In genomic region chr2:78035804-78036203, GRCh38 we compare ENCODE assay signal across 19 cellular contexts.
A peak's percentile ranks its signal among the peaks of the same experiment; 100 is the strongest.
DNase-seq lines count a peak whose midpoint lies in the region; FAIRE-seq and TF ChIP-seq lines count a peak whose summit lies in the region.
"Had no signal": no experiment of that assay in that cellular context is flagged by ENCODE, and none has a peak within 500 bp of the region (broad histone marks: within the 10 kb centered on the region; RNA-seq: fewer than 3 reads in every experiment).

No MANE protein-coding gene starts in this region.

- peaks cover 8% of the 10 kb centered on the region for H3K9me3 ChIP-seq in HUES48 (ENCODE audit: control insufficient read depth, insufficient read depth, low read length)
- peaks cover 2 to 7% of the 10 kb centered on the region in 2 experiments; a peak in 3 of 4 replicates for H3K9me3 ChIP-seq in H1 (ENCODE audit: insufficient read depth in 2 of 2, low read depth in 1 of 2, low read length in 1 of 2)
- no peaks in the 10 kb centered on the region for H3K9me3 ChIP-seq in BE2C

- no peak overlapping the region for H3K27ac Mint-ChIP-seq in Calu3 (ENCODE audit: unreplicated experiment)

- no peak overlapping the region for H2BK12ac ChIP-seq in H1 (ENCODE audit: low read depth, low read length)

- no peaks in the 10 kb centered on the region for H3K36me3 ChIP-seq in HUES48 (ENCODE audit: control insufficient read depth, insufficient read depth, low read length)
- H3K36me3 ChIP-seq in H1 (ENCODE audit: control insufficient read depth in 2 of 4, insufficient read depth in 4 of 4, low read length in 3 of 4), result no peaks in the 10 kb centered on the region
- H3K36me3 ChIP-seq in BE2C, result no peaks in the 10 kb centered on the region

- no peak overlapping the region for H4K8ac ChIP-seq in H1 (ENCODE audit: extremely low read depth, insufficient read depth, low read length)

- no peak overlapping the region for H3K56ac ChIP-seq in H1 (replicated peaks; ENCODE audit: insufficient read length, low read depth, low read length)

- POLR2A ChIA-PET in H1 (lab: Charles Lee; ENCODE audit: partially characterized antibody), result interaction anchor here (0.5 kb wide), 1 partner anchor 99 kb away, joined by 4 read pairs; no protein-coding TSS in a partner anchor

- H3K23ac ChIP-seq in H1 (ENCODE audit: insufficient read length), result no peak overlapping the region

- no peak for TF ChIP-seq POLR2A in H1 (IDR thresholded peaks at IDR 0.05; ENCODE audit: control extremely low read depth in 1 of 2, low read depth in 2 of 2, low read length in 2 of 2)

- TF ChIP-seq RAD21 in H1 (IDR thresholded peaks at IDR 0.05 in 1 of 2, conservative IDR thresholded peaks at IDR 0.05 in 1 of 2; ENCODE audit: low read depth in 2 of 2, low read length in 2 of 2), result no peak; a peak in 1 of 4 replicates

- no peaks in the 10 kb centered on the region for H3K27me3 Mint-ChIP-seq in Calu3 (ENCODE audit: unreplicated experiment)

- H3K18ac ChIP-seq in H1 (ENCODE audit: extremely low read depth, low read length), result no peak overlapping the region

- H2BK15ac ChIP-seq in H1 (ENCODE audit: low read length), result no peak overlapping the region

- H3K4me1 ChIP-seq in HUES48 (ENCODE audit: control insufficient read depth, insufficient read depth, low read length) (peaks cover 19% of the 10 kb centered on the region), H1 (replicated peaks in 1 of 4; ENCODE audit: control insufficient read depth in 3 of 4, insufficient read depth in 4 of 4, low read length in 3 of 4) (peaks cover 0 to 4% (median 0%) of the 10 kb centered on the region in 4 experiments; a peak in 2 of 7 replicates), BE2C (no peaks in the 10 kb centered on the region)

- no peak overlapping the region for H3K4me3 ChIP-seq in HUES48 (ENCODE audit: low read depth, low read length)
- 0 out of 8 replicates have a peak overlapping the region, but pooled peaks of 2 of the 4 experiments have one; percentile 6 to 7 for H3K4me3 ChIP-seq in H1 (ENCODE audit: extremely low read depth in 1 of 4, insufficient read depth in 2 of 4, low read depth in 3 of 4, low read length in 4 of 4)
- H3K4me3 ChIP-seq in BE2C (ENCODE audit: low read depth, low read length), result no peak overlapping the region

- no peaks in the 10 kb centered on the region for H3K27me3 ChIP-seq in HUES48 (ENCODE audit: control insufficient read depth, insufficient read depth, low read length)
- H3K27me3 ChIP-seq in H1 (replicated peaks in 1 of 4; ENCODE audit: control insufficient read depth in 3 of 4, extremely low read depth in 1 of 4, insufficient read depth in 3 of 4, low read length in 3 of 4), result no peaks in the 10 kb centered on the region
- no peaks in the 10 kb centered on the region for H3K27me3 ChIP-seq in BE2C

- CTCF ChIA-PET in H1 (lab: Charles Lee; ENCODE audit: partially characterized antibody), result no interaction called here
- CTCF ChIA-PET in Calu3 (lab: Charles Lee), result no interaction called here

- no peak overlapping the region for H2BK20ac ChIP-seq in H1 (ENCODE audit: low read length)

- no peak for TF ChIP-seq CTCF in H1 (IDR thresholded peaks at IDR 0.05; ENCODE audit: control extremely low read depth in 1 of 3, insufficient read depth in 1 of 3, low read depth in 1 of 3, low read length in 3 of 3)
- TF ChIP-seq CTCF in BE2C (IDR thresholded peaks at IDR 0.05; ENCODE audit: low read depth, low read length), result no peak
- no peak for TF ChIP-seq CTCF in Calu3 (IDR thresholded peaks at IDR 0.05; ENCODE audit: unreplicated experiment)

- BruUV-seq in Calu3 (replicated peaks; lab: Mats Ljungman, UMichigan), result no TSS peak

- H3K4me3 Mint-ChIP-seq in Calu3 (ENCODE audit: low read depth, unreplicated experiment), result no peak overlapping the region

- no peaks in the 10 kb centered on the region for H3K4me1 Mint-ChIP-seq in Calu3 (ENCODE audit: low read depth, unreplicated experiment)

- no peak overlapping the region for H2AFZ ChIP-seq in H1 (ENCODE audit: low read length)

- no peaks in the 10 kb centered on the region for H3K79me1 ChIP-seq in H1 (ENCODE audit: low read depth, low read length)

- peak; percentile 57 for DNase-seq in ELF-1 (ENCODE audit: low read depth, low spot score)
- DNase-seq in H1 (ENCODE audit: low read depth in 1 of 2, low spot score in 2 of 2), result no peak
- DNase-seq in iPS-NIHi11 (ENCODE audit: low spot score), result peak; percentile 12
- DNase-seq in Ammon's horn (ENCODE audit: low spot score), result no peak
- no peak for DNase-seq in BE2C
- no peak for DNase-seq in Calu3
- DNase-seq: DND-41, KBM-7, NCI-H1930, NCI-H2171, NCI-H446 treated with DMSO at 0.1 percent for 48 hours, NCI-H69, OCI-M1, SHP77 treated with DMSO at 0.1 percent for 48 hours, T-helper 1 cell had no signal

- H3K27ac ChIP-seq in HUES48 (ENCODE audit: low read depth, low read length) (peak overlapping the region; percentile 92), H1 (ENCODE audit: low read depth, low read length) (no peak overlapping the region)
- H3K27ac ChIP-seq: C4-2B had no signal

- peaks cover 9% of the 10 kb centered on the region for H3K9me3 Mint-ChIP-seq in Calu3 (ENCODE audit: low read depth, unreplicated experiment)

- no peak overlapping the region for H4K5ac ChIP-seq in H1 (ENCODE audit: insufficient read length, low read depth, low read length)

- peak overlapping the region; percentile 63; the same call in 1 of the 2 replicates for H2BK5ac ChIP-seq in H1 (ENCODE audit: low read depth, low read length)

- no peak overlapping the region for H3K4ac ChIP-seq in H1 (replicated peaks; ENCODE audit: insufficient read length, low read depth, low read length)

- H2AK5ac ChIP-seq in H1 (ENCODE audit: low read depth, low read length), result no peak overlapping the region

- H3K36me3 Mint-ChIP-seq in Calu3 (ENCODE audit: insufficient read depth, unreplicated experiment), result no peaks in the 10 kb centered on the region

- 22% methylated on average over 2 of the region's 2 CpGs; no CpG with 5 or more reads in 1 of the 2 experiments for WGBS in H1 (ENCODE audit: extremely low coverage in 1 of 2, insufficient coverage in 1 of 2, insufficient read length in 1 of 2, insufficient replicate concordance in 2 of 2, low coverage in 1 of 2, low lambda C conversion rate in 2 of 2, missing lambda C conversion rate in 1 of 2), 2 experiments

- no peaks in the 10 kb centered on the region; the same call in 1 of the 2 replicates for H3K23me2 ChIP-seq in H1 (ENCODE audit: low read depth, low read length)

- peak overlapping the region; percentile 62 for H2BK120ac ChIP-seq in H1 (replicated peaks; ENCODE audit: low read depth, low read length)

- H3K9ac ChIP-seq in HUES48 (ENCODE audit: low read depth, low read length) (no peak overlapping the region), H1 (replicated peaks in 1 of 4; ENCODE audit: extremely low read depth in 1 of 4, low read depth in 3 of 4, low read length in 3 of 4) (no peak overlapping the region)

- H3K4me2 ChIP-seq in H1 (ENCODE audit: insufficient read depth in 1 of 2, low read depth in 2 of 2, low read length in 2 of 2), result peak overlapping the region in 1 of 2 experiments; percentile 2; a peak in 1 of 4 replicates

- peak in 1 of 2 experiments; percentile 36; a peak in 1 of 3 replicates for TF ChIP-seq EP300 in H1 (IDR thresholded peaks at IDR 0.05; ENCODE audit: borderline replicate concordance in 1 of 2, low read depth in 2 of 2, low read length in 2 of 2)

- no peaks in the 10 kb centered on the region for H3K79me2 ChIP-seq in H1 (ENCODE audit: control insufficient read depth in 1 of 2, insufficient read depth in 2 of 2, low read length in 2 of 2)

- no peak overlapping the region for H4K91ac ChIP-seq in H1 (replicated peaks; ENCODE audit: insufficient read length, low read length)

- intact Hi-C loops in Calu3 (cut with micrococcal nuclease; ENCODE audit: unreplicated experiment), result no loop called here

- peak; percentile 81 for FAIRE-seq in H1 (lab: Jason Lieb, UNC)
- FAIRE-seq: G401.6, HepG2 had no signal

- no peak overlapping the region for H3K14ac ChIP-seq in H1 (ENCODE audit: insufficient read length)

- H4K20me1 ChIP-seq in H1 (replicated peaks in 1 of 2; ENCODE audit: control insufficient read depth in 1 of 2, insufficient read depth in 2 of 2, low read length in 2 of 2), result no peaks in the 10 kb centered on the region

TF ChIP-seq in H1, 55 proteins besides CTCF, POLR2A, EP300 and RAD21 (continues in another document):
- TF ChIP-seq MAFK (IDR thresholded peaks at IDR 0.05; ENCODE audit: low read depth, low read length) (no peak), BCL11A (IDR thresholded peaks at IDR 0.05; ENCODE audit: low read depth in 2 of 2, low read length in 2 of 2) (no peak), HDAC2 (IDR thresholded peaks at IDR 0.05; ENCODE audit: borderline replicate concordance in 1 of 2, low read depth in 2 of 2, low read length in 2 of 2) (peak; percentile 42 to 81; a peak in 1 of 4 replicates), SIX5 (IDR thresholded peaks at IDR 0.05; ENCODE audit: low read depth, low read length) (no peak), SIN3A (conservative IDR thresholded peaks at IDR 0.05 in 1 of 2, IDR thresholded peaks at IDR 0.05 in 1 of 2; ENCODE audit: low read depth in 1 of 2, low read length in 2 of 2) (no peak), RNF2 (IDR thresholded peaks at IDR 0.05; ENCODE audit: borderline replicate concordance, low read depth, low read length, missing control alignments, poor library complexity, severe bottlenecking) (no peak), BACH1 (IDR thresholded peaks at IDR 0.05; ENCODE audit: low read length) (no peak), E2F6 (IDR thresholded peaks at IDR 0.05) (peak; percentile 47; the same call in 1 of the 2 replicates), NANOG (IDR thresholded peaks at IDR 0.05; ENCODE audit: insufficient read depth, low read depth, low read length, poor library complexity, severe bottlenecking) (peak; percentile 58), SRF (IDR thresholded peaks at IDR 0.05; ENCODE audit: low read depth, low read length) (no peak), POU5F1 (IDR thresholded peaks at IDR 0.05; ENCODE audit: low read depth, low read length) (peak; percentile 71)
- TF ChIP-seq, protein P1, sequence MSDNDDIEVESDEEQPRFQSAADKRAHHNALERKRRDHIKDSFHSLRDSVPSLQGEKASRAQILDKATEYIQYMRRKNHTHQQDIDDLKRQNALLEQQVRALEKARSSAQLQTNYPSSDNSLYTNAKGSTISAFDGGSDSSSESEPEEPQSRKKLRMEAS (IDR thresholded peaks at IDR 0.05), result no peak; the same call in 1 of the 2 replicates

Comparison
In these comparisons a context has a peak if more than half of its experiments do, and no peak if none do; other contexts are left out.
1. DNase-seq: peak in ELF-1 (single experiment) and iPS-NIHi11 (single experiment); none in H1 (0 of 2), Ammon's horn (single experiment), BE2C (single experiment) and Calu3 (single experiment).